12 cellular contexts compared by ENCODE assay signal in the genomic region with DNA sequence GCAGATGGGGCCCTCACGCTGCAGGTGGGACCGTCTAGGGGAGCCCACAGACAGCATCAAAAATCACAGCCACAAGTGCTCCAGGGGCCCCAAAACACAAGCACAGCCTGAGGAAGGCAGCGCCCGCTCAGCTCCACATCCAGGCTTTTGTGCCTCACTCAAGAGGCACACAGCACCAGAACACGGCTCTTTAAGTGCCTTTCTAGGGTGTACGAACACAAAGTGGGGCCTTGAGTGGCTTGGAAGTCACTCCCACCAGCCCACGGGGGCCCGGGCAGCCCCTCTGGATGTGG.
DNase-seq lines count a peak whose midpoint lies in the region; ATAC-seq and TF ChIP-seq lines count a peak whose summit lies in the region.
"Had no signal": no experiment of that assay in that cellular context is flagged by ENCODE, and none has a peak within 500 bp of the region (broad histone marks: within the 10 kb centered on the region; RNA-seq: fewer than 3 reads in every experiment).

No MANE protein-coding gene starts in this region.

- TF ChIP-seq CTCF in HFFc6 (IDR thresholded peaks at IDR 0.05), result no peak
- no peak for TF ChIP-seq CTCF in colonic mucosa (IDR thresholded peaks at IDR 0.05)
- no peak for TF ChIP-seq CTCF in mesothelial cell of epicardium (IDR thresholded peaks at IDR 0.05; ENCODE audit: unreplicated experiment)

- H3K27me3 Mint-ChIP-seq in HFFc6 (ENCODE audit: insufficient read depth) (peaks cover 6% of the 10 kb centered on the region), mesothelial cell of epicardium (ENCODE audit: low read depth) (no peaks in the 10 kb centered on the region)

- H3K9me3 ChIP-seq in colonic mucosa, result no peaks in the 10 kb centered on the region
- no peaks in the 10 kb centered on the region for H3K9me3 ChIP-seq in stomach smooth muscle (ENCODE audit: control insufficient read depth in 2 of 2, low read length in 2 of 2)

- H3K4me1 ChIP-seq in colonic mucosa (no peaks in the 10 kb centered on the region), stomach smooth muscle (ENCODE audit: control insufficient read depth, insufficient read depth, low read length) (peaks cover 36% of the 10 kb centered on the region)

- peaks cover 36% of the 10 kb centered on the region for H3K4me1 Mint-ChIP-seq in HFFc6 (ENCODE audit: low read depth)
- H3K4me1 Mint-ChIP-seq in mesothelial cell of epicardium, result peaks cover 52% of the 10 kb centered on the region

- H3K9ac ChIP-seq in colonic mucosa (ENCODE audit: low read depth in 2 of 2, low read length in 2 of 2), result no peak overlapping the region
- peak overlapping the region; percentile 49 to 55 for H3K9ac ChIP-seq in stomach smooth muscle (ENCODE audit: low read length in 2 of 2)

- intact Hi-C loops in colonic mucosa (cut with DNase I), result no loop called here

- H3K36me3 Mint-ChIP-seq in HFFc6 (ENCODE audit: low read depth) (peaks cover 16% of the 10 kb centered on the region), mesothelial cell of epicardium (no peaks in the 10 kb centered on the region)
- H3K36me3 Mint-ChIP-seq: activated naive CD8-positive, alpha-beta T cell had no signal

- H3K36me3 ChIP-seq in colonic mucosa, result no peaks in the 10 kb centered on the region
- peaks cover 3% of the 10 kb centered on the region in 2 donors for H3K36me3 ChIP-seq in stomach smooth muscle (ENCODE audit: control insufficient read depth in 2 of 2, insufficient read depth in 2 of 2, low read length in 2 of 2)

- H3K27me3 ChIP-seq in colonic mucosa, result no peaks in the 10 kb centered on the region
- no peaks in the 10 kb centered on the region for H3K27me3 ChIP-seq in stomach smooth muscle (ENCODE audit: control insufficient read depth in 1 of 2, insufficient read depth in 2 of 2, low read length in 2 of 2)

- ATAC-seq in GM19397 (IDR thresholded peaks at IDR 0.05; ENCODE audit: unreplicated experiment), result no peak

- peak overlapping the region; percentile 87; the same call in 1 of the 2 replicates for H3K27ac Mint-ChIP-seq in HFFc6
- H3K27ac Mint-ChIP-seq in mesothelial cell of epicardium, result peak overlapping the region; percentile 92
- H3K27ac Mint-ChIP-seq: activated naive CD8-positive, alpha-beta T cell; T-helper 1 cell treated with Interleukin-12 subunit alpha and Interleukin-12 subunit beta and Interleukin-4 antibody, amounts not matched to agents 30 μg/mL and 1 μg/mL, for 36 hours had no signal

- H3K4me3 ChIP-seq in colonic mucosa, result no peak overlapping the region
- peak overlapping the region in 1 of 2 donors; percentile 61 for H3K4me3 ChIP-seq in stomach smooth muscle (ENCODE audit: low read length in 2 of 2)
- H3K4me3 ChIP-seq: K562 had no signal

- H3K9me3 Mint-ChIP-seq in HFFc6, result no peaks in the 10 kb centered on the region
- no peaks in the 10 kb centered on the region for H3K9me3 Mint-ChIP-seq in mesothelial cell of epicardium
- H3K9me3 Mint-ChIP-seq: T-helper 1 cell treated with Interleukin-12 subunit alpha and Interleukin-12 subunit beta and Interleukin-4 antibody, amounts not matched to agents 30 μg/mL and 1 μg/mL, for 36 hours had no signal

- peak overlapping the region; percentile 73 for H3K4me3 Mint-ChIP-seq in HFFc6
- peak overlapping the region; percentile 44 for H3K4me3 Mint-ChIP-seq in mesothelial cell of epicardium
- H3K4me3 Mint-ChIP-seq: activated naive CD8-positive, alpha-beta T cell; T-helper 1 cell treated with Interleukin-12 subunit alpha and Interleukin-12 subunit beta and Interleukin-4 antibody, amounts not matched to agents 30 μg/mL and 1 μg/mL, for 36 hours had no signal

- DNase-seq in HFFc6 (no peak), colonic mucosa (no peak), mesothelial cell of epicardium (ENCODE audit: low spot score in 2 of 2, unreplicated experiment in 2 of 2) (no peak), NCI-H345 treated with DMSO at 0.1 percent for 48 hours (lab: John Stamatoyannopoulos, UW; ENCODE audit: unreplicated experiment) (no peak), SHP77 (lab: John Stamatoyannopoulos, UW) (no peak), COLO668 (lab: John Stamatoyannopoulos, UW; ENCODE audit: unreplicated experiment) (no peak)
- DNase-seq: NCI-H1694 treated with DMSO at 0.1 percent for 48 hours had no signal

- H3K27ac ChIP-seq in colonic mucosa (peak overlapping the region; percentile 57), stomach smooth muscle (ENCODE audit: low read length) (peak overlapping the region; percentile 80)

Comparison
In these comparisons a context has a peak if more than half of its experiments do, and no peak if none do; other contexts are left out.
1. H3K9ac ChIP-seq: peak in stomach smooth muscle (2 of 2); none in colonic mucosa (0 of 2).